24 cellular contexts compared by ENCODE assay signal in genomic region chr12:67692135-67692534, GRCh38.
"Had no signal": no experiment of that assay in that cellular context is flagged by ENCODE, and none has a peak within 500 bp of the region (broad histone marks: within the 10 kb centered on the region; RNA-seq: fewer than 3 reads in every experiment).

No MANE protein-coding gene starts in this region.

- DNase-seq: activated CD4-positive, alpha-beta T cell treated with anti-CD3 and anti-CD28 coated beads for 4 hours; activated CD4-positive, alpha-beta T cell treated with anti-CD3 and anti-CD28 coated beads, Interleukin-2, amount 50 U/mL, for 4 hours; activated T-cell treated with anti-CD3 and anti-CD28 coated beads, Interleukin-2, amount 50 U/mL, for 48 hours; cerebellar nuclear complex; dorsolateral prefrontal cortex; effector memory CD4-positive, alpha-beta T cell; erythroblast; islet precursor cell; left ventricle myocardium inferior; naive B cell; nucleus accumbens; pancreas; retina; sigmoid colon; small intestine; stimulated activated CD4-positive, alpha-beta T cell treated with anti-CD3 and anti-CD28 coated beads, Interleukin-1b, Interleukin-23, amount 100 ng/mL, for 48 hours; stimulated activated CD4-positive, alpha-beta T cell treated with anti-CD3 and anti-CD28 coated beads, Interleukin-4, amount 100 ng/mL, for 4 hours; stimulated activated CD8-positive, alpha-beta memory T cell treated with anti-CD3 and anti-CD28 coated beads, Interleukin-4, amount 100 ng/mL, for 48 hours; stimulated activated naive B cell treated with anti-CD40 and anti-IgM and Interleukin-4, amounts not matched to agents 10 μg/mL and 1 μg/mL and 100 μg/mL, for 72 hours had no signal

- H3K27me3 Mint-ChIP-seq: activated naive CD4-positive, alpha-beta T cell treated with anti-CD3 and anti-CD28 coated beads, Interleukin-2, amount 50 U/mL, for 24 hours; brain had no signal

- ATAC-seq: gastroesophageal sphincter; pancreas; stimulated activated naive B cell treated with anti-CD40 and anti-IgM and Interleukin-4, amounts not matched to agents 10 μg/mL and 1 μg/mL and 100 μg/mL, for 72 hours had no signal

- H3K27ac Mint-ChIP-seq: activated naive CD4-positive, alpha-beta T cell treated with anti-CD3 and anti-CD28 coated beads, Interleukin-2, amount 50 U/mL, for 24 hours; activated T-helper 2 cell treated with anti-CD3 and anti-CD28 coated beads, Interferon-gamma antibody, Interleukin-2, Interleukin-4, amounts not matched to agents 10 μg/mL and 5 μg/mL and 100 μg/mL, durations not matched to agents 14 hours and 24 hours and 36 hours; stimulated activated naive B cell treated with anti-CD40 and anti-IgM and Interleukin-4, amounts not matched to agents 10 μg/mL and 1 μg/mL and 100 μg/mL, for 72 hours had no signal

- H3K4me3 Mint-ChIP-seq: activated naive CD4-positive, alpha-beta T cell treated with anti-CD3 and anti-CD28 coated beads, Interleukin-2, amount 50 U/mL, for 24 hours; brain; neural crest cell; stimulated activated naive B cell treated with anti-CD40 and anti-IgM and Interleukin-4, amounts not matched to agents 10 μg/mL and 1 μg/mL and 100 μg/mL, for 72 hours had no signal

- H3K4me1 Mint-ChIP-seq: neural crest cell had no signal
